In the genomic region with DNA sequence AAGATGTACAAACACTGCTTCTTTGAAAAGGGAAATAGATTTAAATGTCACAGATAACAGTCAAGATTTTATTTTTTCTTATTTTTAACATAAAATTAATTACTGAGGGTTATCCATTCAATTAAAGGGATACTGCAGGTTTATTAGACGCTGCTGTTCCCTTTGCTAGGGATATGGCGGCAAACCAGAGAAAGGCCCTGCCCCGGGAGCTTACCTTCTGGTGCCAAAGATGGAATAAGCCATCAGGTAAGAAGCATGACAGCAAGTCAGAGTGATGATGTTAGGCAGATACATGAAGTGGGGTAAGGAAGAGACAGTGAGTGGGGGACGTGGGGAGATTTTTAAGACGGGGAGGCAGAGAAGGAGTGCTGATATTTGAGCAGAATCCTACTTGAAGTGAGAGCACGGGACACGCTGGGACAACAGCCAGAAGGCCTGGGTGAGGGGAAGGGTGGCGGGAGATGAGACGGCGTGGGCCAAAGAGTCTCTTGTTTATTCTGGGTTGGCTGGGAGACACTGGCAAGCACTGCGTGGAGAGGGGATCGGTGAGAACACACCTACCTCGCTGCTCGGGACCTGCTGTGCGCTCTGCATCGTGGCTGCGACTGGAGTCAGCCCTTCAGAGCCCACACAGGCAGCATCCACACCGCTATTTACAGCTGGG, we compare ENCODE assay signal across 18 cellular contexts.
DNase-seq lines count a peak whose midpoint lies in the region; ATAC-seq, FAIRE-seq and TF ChIP-seq lines count a peak whose summit lies in the region.
"Had no signal": no experiment of that assay in that cellular context is flagged by ENCODE, and none has a peak within 500 bp of the region (broad histone marks: within the 10 kb centered on the region; RNA-seq: fewer than 3 reads in every experiment).

No MANE protein-coding gene starts in this region.

- H3K9me3 ChIP-seq in heart left ventricle = no peaks in the 10 kb centered on the region
- H3K9me3 ChIP-seq: HAP-1, MG63, SK-N-SH had no signal

- no peak overlapping the region for H3K4me3 Mint-ChIP-seq in activated CD4-positive, alpha-beta T cell treated with anti-CD3 and anti-CD28 coated beads for 36 hours

- WGBS in heart left ventricle, 4 donors = 46 to 70% (median 58%) methylated on average over 18 of the region's 18 CpGs

- intact Hi-C loops in heart left ventricle (cut with DNase I) (loop anchor here in 1 of 10 donors (10.0 kb wide), 1 partner anchor 81 kb away; no protein-coding TSS in a partner anchor), left colon (cut with DNase I, micrococcal nuclease) (no loop called here)
- intact Hi-C loops in activated CD4-positive, alpha-beta T cell treated with anti-CD3 and anti-CD28 coated beads for 36 hours (cut with DNase I, micrococcal nuclease) = no loop called here

- TF ChIP-seq POLR2A in heart left ventricle (IDR thresholded peaks at IDR 0.05) = no peak

- H3K36me3 ChIP-seq in heart left ventricle = no peaks in the 10 kb centered on the region
- H3K36me3 ChIP-seq: HAP-1, MG63 had no signal

- peaks cover 0 to 6% (median 0%) of the 10 kb centered on the region in 12 donors for H3K4me1 ChIP-seq in heart left ventricle
- H3K4me1 ChIP-seq: HAP-1 had no signal

- no peaks in the 10 kb centered on the region for H3K36me3 Mint-ChIP-seq in activated CD4-positive, alpha-beta T cell treated with anti-CD3 and anti-CD28 coated beads for 36 hours (ENCODE audit: low read depth)

- no peak overlapping the region for H3K27ac Mint-ChIP-seq in activated CD4-positive, alpha-beta T cell treated with anti-CD3 and anti-CD28 coated beads for 36 hours

- FAIRE-seq in urothelium cell line (lab: Jason Lieb, UNC) = peak; percentile 37

- H3K9me3 Mint-ChIP-seq in activated CD4-positive, alpha-beta T cell treated with anti-CD3 and anti-CD28 coated beads for 36 hours (ENCODE audit: low read depth) = no peaks in the 10 kb centered on the region

- CTCF ChIA-PET in activated CD4-positive, alpha-beta T cell treated with anti-CD3 and anti-CD28 coated beads for 36 hours (lab: Charles Lee) = no interaction called here

- H3K27me3 ChIP-seq in heart left ventricle = no peaks in the 10 kb centered on the region
- H3K27me3 ChIP-seq: MG63 had no signal

- no peak for TF ChIP-seq CTCF in heart left ventricle (IDR thresholded peaks at IDR 0.05)

- ATAC-seq in heart left ventricle = peak; percentile 90 to 99 (median 94)
- no peak for ATAC-seq in left colon
- no peak for ATAC-seq in activated CD4-positive, alpha-beta T cell treated with anti-CD3 and anti-CD28 coated beads for 36 hours
- no peak for ATAC-seq in GM18868 (IDR thresholded peaks at IDR 0.05; ENCODE audit: unreplicated experiment)

- POLR2A ChIA-PET in activated CD4-positive, alpha-beta T cell treated with anti-CD3 and anti-CD28 coated beads for 36 hours (lab: Charles Lee) = no interaction called here

- DNase-seq in NCI-H2029 (lab: John Stamatoyannopoulos, UW) (peak; percentile 64), heart left ventricle (peak in 4 of 5 donors; percentile 30 to 79 (median 69)), left colon (peak; percentile 5 to 33), urothelium cell line (ENCODE audit: low spot score) (no peak)
- DNase-seq in activated CD4-positive, alpha-beta T cell treated with anti-CD3 and anti-CD28 coated beads for 36 hours = no peak
- no peak for DNase-seq in activated naive CD4-positive, alpha-beta T cell treated with anti-CD3 and anti-CD28 coated beads, Interleukin-2, amount 50 U/mL, for 16 hours
- DNase-seq: ACHN, DMS79 treated with DMSO at 0.1 percent for 48 hours, Kasumi-1, MG63, NCI-H1092, NCI-H748 treated with DMSO at 0.1 percent for 48 hours, OCI-M1, SHP77 treated with DMSO at 0.1 percent for 48 hours, SK-N-SH had no signal

- peak overlapping the region in 1 of 12 donors; percentile 5 for H3K27ac ChIP-seq in heart left ventricle
- H3K27ac ChIP-seq: C4-2B had no signal

- H3K4me1 Mint-ChIP-seq in activated CD4-positive, alpha-beta T cell treated with anti-CD3 and anti-CD28 coated beads for 36 hours = no peaks in the 10 kb centered on the region

- no peaks in the 10 kb centered on the region for H3K27me3 Mint-ChIP-seq in activated CD4-positive, alpha-beta T cell treated with anti-CD3 and anti-CD28 coated beads for 36 hours

- peak overlapping the region in 2 of 12 donors; percentile 0 to 16 for H3K4me3 ChIP-seq in heart left ventricle
- H3K4me3 ChIP-seq: HAP-1, MG63 had no signal

Comparison
In these comparisons a context has a peak if more than half of its experiments do, and no peak if none do; other contexts are left out.
1. DNase-seq: peak in NCI-H2029 (single experiment), heart left ventricle (4 of 5) and left colon (2 of 2); none in urothelium cell line (single experiment), activated CD4-positive, alpha-beta T cell treated with anti-CD3 and anti-CD28 coated beads for 36 hours (single experiment) and activated naive CD4-positive, alpha-beta T cell treated with anti-CD3 and anti-CD28 coated beads, Interleukin-2, amount 50 U/mL, for 16 hours (single experiment).
2. ATAC-seq: peak in heart left ventricle (4 of 4); none in left colon (single experiment), activated CD4-positive, alpha-beta T cell treated with anti-CD3 and anti-CD28 coated beads for 36 hours (single experiment) and GM18868 (single experiment).